Comparison of ENCODE assay signal across 8 cellular contexts in genomic region chr20:16573011-16573965, GRCh38. TPM values are rescaled to one million over a fixed set of nuclear protein-coding genes. Genes with fewer than 3 reads are reported as not detected.
DNase-seq lines count a peak whose midpoint lies in the region; ATAC-seq and TF ChIP-seq lines count a peak whose summit lies in the region.

Gene KIF16B, minus strand, starts transcription at chr20:16573448. Its CDS starts 173 bp downstream, at chr20:16573275.

- peaks cover 5% of the 10 kb centered on the region for H3K27me3 Mint-ChIP-seq in activated CD8-positive, alpha-beta T cell treated with anti-CD3 and anti-CD28 coated beads for 36 hours

- H3K27ac Mint-ChIP-seq in activated CD8-positive, alpha-beta T cell treated with anti-CD3 and anti-CD28 coated beads for 36 hours: peak within 1 kb of the TSS; percentile 79

- H3K4me1 Mint-ChIP-seq in activated CD8-positive, alpha-beta T cell treated with anti-CD3 and anti-CD28 coated beads for 36 hours (ENCODE audit: low read depth): peaks cover 20% of the 10 kb centered on the region

- DNase-seq in NCI-H748 treated with DMSO at 0.1 percent for 48 hours (lab: John Stamatoyannopoulos, UW) (peak; percentile 87), ecto neural progenitor cell (ENCODE audit: low spot score) (peak; percentile 98), lung microvascular endothelial cell (ENCODE audit: low read depth in 2 of 2) (peak; percentile 87 to 92)
- DNase-seq in activated CD8-positive, alpha-beta T cell treated with anti-CD3 and anti-CD28 coated beads for 36 hours: peak; percentile 80
- DNase-seq in stimulated activated CD4-positive, alpha-beta T cell treated with anti-CD3 and anti-CD28 coated beads, TNF-alpha, amount 100 ng/mL, for 24 hours (ENCODE audit: low read depth in 3 of 3): peak; percentile 72 to 88 (median 83)

- no peaks in the 10 kb centered on the region for H3K36me3 Mint-ChIP-seq in activated CD8-positive, alpha-beta T cell treated with anti-CD3 and anti-CD28 coated beads for 36 hours (ENCODE audit: low read depth)

- ATAC-seq in GM19372 (IDR thresholded peaks at IDR 0.05; ENCODE audit: low read depth, unreplicated experiment) (peak; percentile 68), HG03520 (IDR thresholded peaks at IDR 0.05; ENCODE audit: unreplicated experiment) (peak; percentile 84)
- peak; percentile 88 for ATAC-seq in activated CD8-positive, alpha-beta T cell treated with anti-CD3 and anti-CD28 coated beads for 36 hours

- H3K9me3 Mint-ChIP-seq in activated CD8-positive, alpha-beta T cell treated with anti-CD3 and anti-CD28 coated beads for 36 hours: no peaks in the 10 kb centered on the region

- intact Hi-C loops in activated CD8-positive, alpha-beta T cell treated with anti-CD3 and anti-CD28 coated beads for 36 hours (cut with micrococcal nuclease): no loop called here

- POLR2A ChIA-PET in activated CD8-positive, alpha-beta T cell treated with anti-CD3 and anti-CD28 coated beads for 36 hours (lab: Charles Lee): no interaction called here

- peak within 1 kb of the TSS; percentile 71 for H3K27ac ChIP-seq in C4-2B

- TF ChIP-seq CTCF in C4-2B (conservative IDR thresholded peaks at IDR 0.05): no peak
- no peak for TF ChIP-seq CTCF in activated CD8-positive, alpha-beta T cell treated with anti-CD3 and anti-CD28 coated beads for 36 hours (IDR thresholded peaks at IDR 0.05)

- CTCF ChIA-PET in activated CD8-positive, alpha-beta T cell treated with anti-CD3 and anti-CD28 coated beads for 36 hours (lab: Charles Lee): interaction anchor here (0.8 kb wide), 1 partner anchor 931 kb away, joined by 3 read pairs; no protein-coding TSS in a partner anchor

- H3K4me3 Mint-ChIP-seq in activated CD8-positive, alpha-beta T cell treated with anti-CD3 and anti-CD28 coated beads for 36 hours: peak within 1 kb of the TSS; percentile 81

RNA-seq across cellular contexts. Expression of gene KIF16B, which starts in this region (rescaled TPM):
- total RNA-seq in activated CD8-positive, alpha-beta T cell treated with anti-CD3 and anti-CD28 coated beads for 36 hours: 1 to 10 TPM; 3.5 to 4.2 TPM
- 3.5 and 7.7 TPM in 2 replicates for total RNA-seq in lung microvascular endothelial cell

Comparison
In these comparisons a context has a peak if more than half of its experiments do, and no peak if none do; other contexts are left out.
1. Peak in every context shown above with its lines: DNase-seq, ATAC-seq and H3K27ac ChIP-seq.